In the genomic region with DNA sequence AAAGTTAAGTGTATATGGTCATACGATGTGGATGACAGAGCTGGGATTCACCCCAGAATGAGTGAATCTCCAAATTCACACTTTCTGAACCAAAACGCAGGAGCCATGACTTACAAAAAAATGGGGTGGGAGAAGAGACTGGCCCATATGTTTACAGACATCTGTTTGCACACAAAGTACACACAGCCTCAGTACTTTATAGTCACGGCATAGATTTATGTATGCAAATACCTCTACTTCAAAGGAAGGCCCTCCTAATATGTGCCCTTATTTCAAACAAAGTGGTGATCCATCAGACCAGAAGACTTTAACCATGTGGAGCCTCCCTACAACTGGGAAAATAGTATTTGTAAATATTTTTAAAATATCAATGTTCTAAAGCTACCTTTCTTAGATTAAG, we compare ENCODE assay signal across 28 cellular contexts.
"Had no signal": no experiment of that assay in that cellular context is flagged by ENCODE, and none has a peak within 500 bp of the region (broad histone marks: within the 10 kb centered on the region; RNA-seq: fewer than 3 reads in every experiment).

No MANE protein-coding gene starts in this region.

- H3K4me1 Mint-ChIP-seq: stimulated activated naive CD8-positive, alpha-beta T cell treated with anti-CD3 and anti-CD28 coated beads, Interleukin-15, amount 100 ng/mL, for 72 hours had no signal

- H3K4me3 ChIP-seq: pancreas, prostate gland, skin epidermis, smooth muscle cell, spleen, suprapubic skin, testis, tibial artery, transverse colon, upper lobe of right lung, uterus had no signal

- H3K4me3 Mint-ChIP-seq: naive thymus-derived CD4-positive, alpha-beta T cell; natural killer cell; nephron; stimulated activated memory B cell treated with anti-CD40 and anti-IgM and Interleukin-4, amounts not matched to agents 10 μg/mL and 1 μg/mL and 100 μg/mL, for 72 hours; stimulated activated naive CD8-positive, alpha-beta T cell treated with anti-CD3 and anti-CD28 coated beads, Interleukin-15, amount 100 ng/mL, for 72 hours; type B pancreatic cell had no signal

- H3K4me2 ChIP-seq: smooth muscle cell had no signal

- H3K4me1 ChIP-seq: prostate gland, testis, uterus had no signal

- H3K9me3 ChIP-seq: neutrophil, pancreas, prostate gland, spleen, suprapubic skin, testis, tibial artery, transverse colon, upper lobe of right lung, uterus had no signal

- H3K27ac Mint-ChIP-seq: naive thymus-derived CD4-positive, alpha-beta T cell; natural killer cell; nephron; stimulated activated memory B cell treated with anti-CD40 and anti-IgM and Interleukin-4, amounts not matched to agents 10 μg/mL and 1 μg/mL and 100 μg/mL, for 72 hours; stimulated activated naive CD8-positive, alpha-beta T cell treated with anti-CD3 and anti-CD28 coated beads, Interleukin-15, amount 100 ng/mL, for 72 hours; type B pancreatic cell had no signal

- H3K27me3 ChIP-seq: neutrophil, pancreas, spleen, suprapubic skin, testis, tibial artery, transverse colon, upper lobe of right lung, uterus had no signal

- H3K36me3 Mint-ChIP-seq: natural killer cell; stimulated activated memory B cell treated with anti-CD40 and anti-IgM and Interleukin-4, amounts not matched to agents 10 μg/mL and 1 μg/mL and 100 μg/mL, for 72 hours had no signal

- DNase-seq: naive thymus-derived CD4-positive, alpha-beta T cell; natural killer cell; nucleus accumbens; pancreas; right cardiac atrium; spleen; stimulated activated CD4-positive, alpha-beta T cell treated with anti-CD3 and anti-CD28 coated beads, Interleukin-12 subunit alpha, Interleukin-12 subunit beta, amount 100 ng/mL, for 4 hours; stimulated activated CD4-positive, alpha-beta T cell treated with anti-CD3 and anti-CD28 coated beads, Interleukin-1b, Interleukin-23, amount 100 ng/mL, for 48 hours; stimulated activated CD4-positive, alpha-beta T cell treated with anti-CD3 and anti-CD28 coated beads, Interleukin-4, amount 100 ng/mL, for 1 hour; stimulated activated CD4-positive, alpha-beta T cell treated with anti-CD3 and anti-CD28 coated beads, Interleukin-4, amount 100 ng/mL, for 4 hours; stimulated activated CD8-positive, alpha-beta memory T cell treated with anti-CD3 and anti-CD28 coated beads, Interleukin-4, amount 100 ng/mL, for 48 hours; stimulated activated naive CD4-positive, alpha-beta T cell; stimulated activated naive CD8-positive, alpha-beta T cell treated with anti-CD3 and anti-CD28 coated beads, Interleukin-15, amount 100 ng/mL, for 72 hours; stimulated activated naive CD8-positive, alpha-beta T cell treated with anti-CD3 and anti-CD28 coated beads, Interleukin-15, Interleukin-2, amounts not matched to agents 100 U/mL and 50 U/mL, for 24 hours; substantia nigra; testis; tibial artery; transverse colon; upper lobe of right lung; uterus had no signal

- H3K9me3 Mint-ChIP-seq: naive thymus-derived CD4-positive, alpha-beta T cell; natural killer cell; nephron; stimulated activated memory B cell treated with anti-CD40 and anti-IgM and Interleukin-4, amounts not matched to agents 10 μg/mL and 1 μg/mL and 100 μg/mL, for 72 hours; stimulated activated naive CD8-positive, alpha-beta T cell treated with anti-CD3 and anti-CD28 coated beads, Interleukin-15, amount 100 ng/mL, for 72 hours had no signal

- H3K27me3 Mint-ChIP-seq: naive thymus-derived CD4-positive, alpha-beta T cell; stimulated activated memory B cell treated with anti-CD40 and anti-IgM and Interleukin-4, amounts not matched to agents 10 μg/mL and 1 μg/mL and 100 μg/mL, for 72 hours; stimulated activated naive CD8-positive, alpha-beta T cell treated with anti-CD3 and anti-CD28 coated beads, Interleukin-15, amount 100 ng/mL, for 72 hours; type B pancreatic cell had no signal

- H3K36me3 ChIP-seq: neutrophil, pancreas, prostate gland, spleen, suprapubic skin, tibial artery, transverse colon, upper lobe of right lung, uterus had no signal

- H3K27ac ChIP-seq: neutrophil, pancreas, prostate gland, skin epidermis, spleen, suprapubic skin, testis, tibial artery, transverse colon, upper lobe of right lung, uterus had no signal
